Comparison of ENCODE assay signal across 9 cellular contexts in genomic region chr4:78954048-78954666, GRCh38. TPM values are rescaled to one million over a fixed set of nuclear protein-coding genes. Genes with fewer than 3 reads are reported as not detected.
DNase-seq lines count a peak whose midpoint lies in the region; TF ChIP-seq lines count a peak whose summit lies in the region.
"Had no signal": no experiment of that assay in that cellular context is flagged by ENCODE, and none has a peak within 500 bp of the region (broad histone marks: within the 10 kb centered on the region; RNA-seq: fewer than 3 reads in every experiment).

No MANE protein-coding gene starts in this region.

- peaks cover 8% of the 10 kb centered on the region for H3K4me1 Mint-ChIP-seq in nephron progenitor cell

- H3K4me1 ChIP-seq in ascending aorta = no peaks in the 10 kb centered on the region
- H3K4me1 ChIP-seq: pancreas had no signal

- H3K4me3 ChIP-seq in ascending aorta (no peak overlapping the region), lower leg skin (ENCODE audit: low read depth, poor library complexity, severe bottlenecking) (no peak overlapping the region)
- H3K4me3 ChIP-seq: pancreas had no signal

- H3K27ac Mint-ChIP-seq in nephron progenitor cell = no peak overlapping the region

- in situ Hi-C loops in GM13976 (cut with MboI; ENCODE audit: low sequenced_read_pairs, unreplicated experiment) = no loop called here

- H3K36me3 Mint-ChIP-seq in nephron progenitor cell (ENCODE audit: low read depth) = no peaks in the 10 kb centered on the region

- no peaks in the 10 kb centered on the region for H3K36me3 ChIP-seq in ascending aorta
- H3K36me3 ChIP-seq: pancreas had no signal

- intact Hi-C loops in ascending aorta (cut with DNase I) = loop anchor here (10.0 kb wide), 3 partner anchors 91 to 721 kb away; no protein-coding TSS in a partner anchor
- intact Hi-C loops in lower leg skin (cut with DNase I; ENCODE audit: low total_unique reads) = loop anchor here (5.0 kb wide), 1 partner anchor 1263 kb away; no protein-coding TSS in a partner anchor

- H3K9me3 Mint-ChIP-seq in nephron progenitor cell = no peaks in the 10 kb centered on the region

- H3K4me3 Mint-ChIP-seq in nephron progenitor cell = no peak overlapping the region

- TF ChIP-seq CTCF in ascending aorta (IDR thresholded peaks at IDR 0.05) (peak in 2 of 3 experiments; percentile 31 to 39), nephron progenitor cell (IDR thresholded peaks at IDR 0.05) (peak; percentile 56), lower leg skin (IDR thresholded peaks at IDR 0.05) (no peak), GM13976 (IDR thresholded peaks at IDR 0.05; ENCODE audit: borderline replicate concordance, control extremely low read depth, extremely low read depth, insufficient read depth, missing control alignments) (no peak)

- no peaks in the 10 kb centered on the region for H3K27me3 ChIP-seq in ascending aorta
- H3K27me3 ChIP-seq: pancreas had no signal

- TF ChIP-seq POLR2A in lower leg skin (IDR thresholded peaks at IDR 0.05) = no peak

- H3K9me3 ChIP-seq in ascending aorta = no peaks in the 10 kb centered on the region
- H3K9me3 ChIP-seq: pancreas had no signal

- H3K27ac ChIP-seq in ascending aorta = no peak overlapping the region
- H3K27ac ChIP-seq: pancreas had no signal

- H3K27me3 Mint-ChIP-seq in nephron progenitor cell (ENCODE audit: low read depth, poor library complexity) = peaks cover 8% of the 10 kb centered on the region

- 41% methylated on average over 7 of the region's 7 CpGs for WGBS in lower leg skin, 2 donors

- DNase-seq in NCI-H1436 (lab: John Stamatoyannopoulos, UW) (peak; percentile 43), NCI-H1436 treated with DMSO at 0.1 percent for 48 hours (lab: John Stamatoyannopoulos, UW) (no peak), NCI-H1092 (lab: John Stamatoyannopoulos, UW) (peak; percentile 11), ascending aorta (ENCODE audit: low spot score in 2 of 2) (no peak), nephron progenitor cell (peak; percentile 23), lower leg skin (ENCODE audit: low spot score in 2 of 2) (no peak), AG08395 (ENCODE audit: low spot score) (no peak), GM13976 (ENCODE audit: low spot score) (no peak)
- DNase-seq: pancreas had no signal

RNA-seq across cellular contexts. Expression of gene PAQR3, which starts 14.9 kb away (rescaled TPM):
- 6.7 TPM for total RNA-seq in ascending aorta
- 10 to 100 TPM; 11.8 to 17.5 (median 14.3) TPM for total RNA-seq in lower leg skin

Comparison
In these comparisons a context has a peak if more than half of its experiments do, and no peak if none do; other contexts are left out.
1. DNase-seq: peak in NCI-H1436 (single experiment), NCI-H1092 (single experiment) and nephron progenitor cell (single experiment); none in NCI-H1436 treated with DMSO at 0.1 percent for 48 hours (single experiment), ascending aorta (0 of 2), lower leg skin (0 of 2), AG08395 (single experiment) and GM13976 (single experiment).
2. CTCF ChIP-seq: peak in ascending aorta (2 of 3) and nephron progenitor cell (single experiment); none in lower leg skin (0 of 3) and GM13976 (single experiment).